1 cellular context compared by ENCODE assay signal in the genomic region with DNA sequence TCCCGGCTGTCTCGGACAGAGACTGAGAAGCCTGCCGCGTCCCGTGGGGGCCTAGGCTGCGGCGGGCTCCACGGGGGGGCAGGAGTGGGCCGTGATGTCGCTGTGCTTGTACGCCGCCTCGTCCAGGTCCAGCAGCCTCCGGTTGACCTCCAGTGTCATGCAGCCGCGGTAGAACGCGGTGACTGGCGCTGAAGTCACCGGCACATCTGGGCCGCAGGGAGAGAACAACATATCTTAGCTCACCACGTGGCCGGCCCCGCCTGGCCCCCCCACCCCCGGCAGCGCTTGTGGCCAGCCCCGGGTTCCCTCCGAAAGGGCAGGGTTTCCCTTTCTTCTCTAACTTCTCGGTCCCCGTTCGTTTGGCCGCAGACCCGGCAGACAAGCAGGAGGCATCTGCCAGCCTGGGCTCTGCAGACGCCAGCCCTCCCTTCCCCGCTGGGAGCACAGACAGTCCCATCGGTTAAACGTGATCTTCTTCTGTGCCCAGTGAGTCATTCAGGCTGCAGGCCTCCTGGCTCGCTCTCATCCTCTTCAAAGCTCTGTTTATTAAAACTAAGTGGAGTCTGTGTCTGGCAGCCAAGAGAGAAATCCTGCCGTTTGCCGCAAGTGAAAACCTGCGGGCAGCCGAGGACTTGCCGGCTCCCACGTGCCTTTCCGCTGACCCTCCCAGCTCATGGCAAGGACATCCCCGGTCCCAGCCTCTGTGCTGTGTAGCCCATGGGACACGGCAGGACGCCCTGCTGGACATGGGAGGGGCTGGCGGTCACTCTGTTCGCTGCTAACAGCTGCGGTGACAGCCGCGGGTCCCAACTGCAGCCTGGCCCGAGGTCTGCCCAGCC.
TF ChIP-seq lines count a peak whose summit lies in the region.

No MANE protein-coding gene starts in this region.

TF ChIP-seq in K562, 482 proteins besides CTCF, POLR2A, EP300 and RAD21 (continued from another document):
- TF ChIP-seq NR2C1 (IDR thresholded peaks at IDR 0.05) (no peak), NR2C1 (tag; IDR thresholded peaks at IDR 0.05) (0 out of 2 replicates have a peak, but pooled peaks have one; percentile 18), ZNF224 (CRISPR knock-in tag; IDR thresholded peaks at IDR 0.05) (no peak)
- TF ChIP-seq, protein P1, sequence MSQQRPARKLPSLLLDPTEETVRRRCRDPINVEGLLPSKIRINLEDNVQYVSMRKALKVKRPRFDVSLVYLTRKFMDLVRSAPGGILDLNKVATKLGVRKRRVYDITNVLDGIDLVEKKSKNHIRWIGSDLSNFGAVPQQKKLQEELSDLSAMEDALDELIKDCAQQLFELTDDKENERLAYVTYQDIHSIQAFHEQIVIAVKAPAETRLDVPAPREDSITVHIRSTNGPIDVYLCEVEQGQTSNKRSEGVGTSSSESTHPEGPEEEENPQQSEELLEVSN (IDR thresholded peaks at IDR 0.05; ENCODE audit: borderline replicate concordance in 1 of 2, extremely low read depth in 1 of 2, insufficient read depth in 1 of 2, insufficient read length in 1 of 2, low read depth in 1 of 2, low read length in 1 of 2, poor library complexity in 1 of 2, severe bottlenecking in 1 of 2), result peak in 1 of 2 experiments; percentile 44
TF ChIP-seq in K562: peak in this region for 10.
